ENCODE assay signal across 10 cellular contexts in the genomic region with DNA sequence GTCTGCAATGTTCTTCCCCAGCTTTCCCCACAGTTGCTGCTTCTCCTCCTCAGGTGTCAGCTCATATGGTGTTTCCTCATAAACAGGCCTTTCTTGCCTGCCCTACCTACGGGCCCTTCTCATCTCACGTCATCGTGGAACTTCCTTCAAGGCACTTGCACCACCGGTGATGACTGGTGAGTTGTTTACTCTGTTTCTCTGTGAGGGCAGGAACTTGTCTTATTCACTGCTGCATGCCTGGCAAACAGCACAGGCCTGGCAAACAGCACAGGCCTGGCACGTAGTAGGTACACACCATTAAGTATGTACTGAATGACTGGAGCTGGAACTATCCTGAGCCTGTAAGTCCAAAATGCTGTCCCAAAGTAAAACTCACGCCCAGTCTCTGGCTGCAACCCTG. TPM values are rescaled to one million over a fixed set of nuclear protein-coding genes. Genes with fewer than 3 reads are reported as not detected.
DNase-seq lines count a peak whose midpoint lies in the region; ATAC-seq and TF ChIP-seq lines count a peak whose summit lies in the region.
"Had no signal": no experiment of that assay in that cellular context is flagged by ENCODE, and none has a peak within 500 bp of the region (broad histone marks: within the 10 kb centered on the region; RNA-seq: fewer than 3 reads in every experiment).

No MANE protein-coding gene starts in this region.

- TF ChIP-seq CTCF in type B pancreatic cell (conservative IDR thresholded peaks at IDR 0.05) (no peak), GM13977 (IDR thresholded peaks at IDR 0.05; ENCODE audit: extremely low read depth, insufficient read depth, missing control alignments) (no peak)

- DNase-seq in stimulated activated CD4-positive, alpha-beta T cell treated with anti-CD3 and anti-CD28 coated beads, Interleukin-15, amount 100 ng/mL, for 24 hours, result peak; percentile 31
- DNase-seq in stimulated activated CD4-positive, alpha-beta T cell treated with anti-CD3 and anti-CD28 coated beads, Interleukin-12 subunit alpha, Interleukin-12 subunit beta, amount 100 ng/mL, for 4 hours, result no peak
- peak; percentile 56 for DNase-seq in iris pigment epithelial cell (ENCODE audit: low read depth)
- no peak for DNase-seq in type B pancreatic cell (ENCODE audit: extremely low spot score, unreplicated experiment)
- no peak for DNase-seq in GM13977 (ENCODE audit: low spot score)
- DNase-seq in D341Med (ENCODE audit: low spot score), result no peak
- DNase-seq: NCI-H82, right lobe of liver had no signal

- peak overlapping the region; percentile 95 for H3K27ac Mint-ChIP-seq in activated T-helper 17 cell treated with anti-CD3 and anti-CD28 coated beads, Interleukin-2, amount 50 U/mL, for 72 hours
- peak overlapping the region; percentile 70 for H3K27ac Mint-ChIP-seq in type B pancreatic cell

- H3K4me3 Mint-ChIP-seq in activated T-helper 17 cell treated with anti-CD3 and anti-CD28 coated beads, Interleukin-2, amount 50 U/mL, for 72 hours, result peak overlapping the region; percentile 61
- no peak overlapping the region for H3K4me3 Mint-ChIP-seq in type B pancreatic cell

- H3K36me3 Mint-ChIP-seq in activated T-helper 17 cell treated with anti-CD3 and anti-CD28 coated beads, Interleukin-2, amount 50 U/mL, for 72 hours (ENCODE audit: low read depth), result peaks cover 74% of the 10 kb centered on the region
- peaks cover 18% of the 10 kb centered on the region for H3K36me3 Mint-ChIP-seq in type B pancreatic cell

- H3K9me3 Mint-ChIP-seq in activated T-helper 17 cell treated with anti-CD3 and anti-CD28 coated beads, Interleukin-2, amount 50 U/mL, for 72 hours, result no peaks in the 10 kb centered on the region
- H3K9me3 Mint-ChIP-seq in type B pancreatic cell, result no peaks in the 10 kb centered on the region

- peak; percentile 95 for ATAC-seq in activated T-helper 17 cell treated with anti-CD3 and anti-CD28 coated beads, Interleukin-2, amount 50 U/mL, for 72 hours (replicated peaks)
- no peak for ATAC-seq in HG03159 (IDR thresholded peaks at IDR 0.05; ENCODE audit: unreplicated experiment)

- in situ Hi-C loops in GM13977 (cut with MboI; ENCODE audit: low pct_unique_long_range_greater_than_20kb, low sequenced_read_pairs, unreplicated experiment), result no loop called here

- no peaks in the 10 kb centered on the region for H3K27me3 Mint-ChIP-seq in activated T-helper 17 cell treated with anti-CD3 and anti-CD28 coated beads, Interleukin-2, amount 50 U/mL, for 72 hours
- H3K27me3 Mint-ChIP-seq in type B pancreatic cell, result no peaks in the 10 kb centered on the region

- peaks cover 6% of the 10 kb centered on the region for H3K4me1 Mint-ChIP-seq in activated T-helper 17 cell treated with anti-CD3 and anti-CD28 coated beads, Interleukin-2, amount 50 U/mL, for 72 hours
- H3K4me1 Mint-ChIP-seq in type B pancreatic cell (ENCODE audit: unreplicated experiment), result no peaks in the 10 kb centered on the region

RNA-seq across cellular contexts. Expression of a gene that starts 25.8 kb away (rescaled TPM):
- 10 to 100 TPM; 44.1 to 56.8 TPM for total RNA-seq in activated T-helper 17 cell treated with anti-CD3 and anti-CD28 coated beads, Interleukin-2, amount 50 U/mL, for 72 hours
- total RNA-seq in type B pancreatic cell (ENCODE audit: low replicate concordance), result 58.5 and 59.5 TPM in 2 replicates

RNA-seq across cellular contexts. Expression of a gene that starts 36.5 kb away (rescaled TPM):
- 1 to 10 TPM; 2.5 to 5.6 TPM for total RNA-seq in activated T-helper 17 cell treated with anti-CD3 and anti-CD28 coated beads, Interleukin-2, amount 50 U/mL, for 72 hours
- total RNA-seq in type B pancreatic cell (ENCODE audit: low replicate concordance), result 23.3 and 39.5 TPM in 2 replicates

RNA-seq across cellular contexts. Expression of a gene that starts 37.8 kb away (rescaled TPM):
- 10 to 100 TPM; 24.6 to 59.6 TPM for total RNA-seq in activated T-helper 17 cell treated with anti-CD3 and anti-CD28 coated beads, Interleukin-2, amount 50 U/mL, for 72 hours
- total RNA-seq in type B pancreatic cell (ENCODE audit: low replicate concordance), result 32.3 and 36.4 TPM in 2 replicates

RNA-seq across cellular contexts. Expression of a gene that starts 53.7 kb away (rescaled TPM):
- total RNA-seq in activated T-helper 17 cell treated with anti-CD3 and anti-CD28 coated beads, Interleukin-2, amount 50 U/mL, for 72 hours, result 100 to 1,000 TPM in 1 of 2 donors, 10 to 100 TPM in 1; 24.4 to 245 TPM
- total RNA-seq in type B pancreatic cell (ENCODE audit: low replicate concordance), result 15.7 and 32.5 TPM in 2 replicates

Comparison
In these comparisons a context has a peak if more than half of its experiments do, and no peak if none do; other contexts are left out.
1. DNase-seq: peak in stimulated activated CD4-positive, alpha-beta T cell treated with anti-CD3 and anti-CD28 coated beads, Interleukin-15, amount 100 ng/mL, for 24 hours (single experiment) and iris pigment epithelial cell (single experiment); none in stimulated activated CD4-positive, alpha-beta T cell treated with anti-CD3 and anti-CD28 coated beads, Interleukin-12 subunit alpha, Interleukin-12 subunit beta, amount 100 ng/mL, for 4 hours (single experiment), type B pancreatic cell (single experiment), GM13977 (single experiment) and D341Med (single experiment).